ENCODE assay signal across 18 cellular contexts in genomic region chr7:80309971-80310549, GRCh38.
DNase-seq lines count a peak whose midpoint lies in the region; ATAC-seq and TF ChIP-seq lines count a peak whose summit lies in the region.
"Had no signal": no experiment of that assay in that cellular context is flagged by ENCODE, and none has a peak within 500 bp of the region (broad histone marks: within the 10 kb centered on the region; RNA-seq: fewer than 3 reads in every experiment).

No MANE protein-coding gene starts in this region.

- H3K27me3 ChIP-seq in A673 (replicated peaks; ENCODE audit: insufficient read depth, low read depth, low read length, poor library complexity): no peaks in the 10 kb centered on the region
- no peaks in the 10 kb centered on the region for H3K27me3 ChIP-seq in naive thymus-derived CD4-positive, alpha-beta T cell (ENCODE audit: control insufficient read depth in 2 of 2, insufficient read depth in 2 of 2, low read length in 2 of 2)
- H3K27me3 ChIP-seq: BE2C had no signal

- no TSS peak for BruUV-seq in A673 (replicated peaks; lab: Mats Ljungman, UMichigan)

- H3K4me1 ChIP-seq in A673 (ENCODE audit: insufficient read depth, low read length, poor library complexity, severe bottlenecking): peaks cover 3% of the 10 kb centered on the region
- H3K4me1 ChIP-seq in naive thymus-derived CD4-positive, alpha-beta T cell (ENCODE audit: control insufficient read depth in 2 of 2, insufficient read depth in 2 of 2, low read length in 2 of 2): peaks cover 0 to 24% of the 10 kb centered on the region in 2 donors
- H3K4me1 ChIP-seq: BE2C had no signal

- H3K36me3 Mint-ChIP-seq in activated CD8-positive, alpha-beta T cell treated with anti-CD3 and anti-CD28 coated beads for 36 hours (ENCODE audit: low read depth): no peaks in the 10 kb centered on the region
- H3K36me3 Mint-ChIP-seq in activated CD8-positive, alpha-beta T cell treated with anti-CD3 and anti-CD28 coated beads, Interleukin-2, amount 10 ng/mL, durations not matched to agents 7 days and 5 days (ENCODE audit: low read depth): no peaks in the 10 kb centered on the region
- H3K36me3 Mint-ChIP-seq in naive thymus-derived CD4-positive, alpha-beta T cell: peaks cover 0 to 3% (median 0%) of the 10 kb centered on the region in 5 donors
- H3K36me3 Mint-ChIP-seq: CD4-positive, CD25-positive, alpha-beta regulatory T cell had no signal

- intact Hi-C loops in activated CD8-positive, alpha-beta T cell treated with anti-CD3 and anti-CD28 coated beads for 36 hours (cut with micrococcal nuclease): no loop called here
- intact Hi-C loops in A673 (cut with micrococcal nuclease; ENCODE audit: unreplicated experiment): no loop called here
- intact Hi-C loops in naive thymus-derived CD4-positive, alpha-beta T cell (cut with micrococcal nuclease): loop anchor here in 1 of 2 donors (2.0 to 5.0 kb wide), 2 partner anchors 82 to 175 kb away; partner anchors contain the start of gene GNAI1

- POLR2A ChIA-PET in activated CD8-positive, alpha-beta T cell treated with anti-CD3 and anti-CD28 coated beads for 36 hours (lab: Charles Lee): no interaction called here
- POLR2A ChIA-PET in activated CD8-positive, alpha-beta T cell treated with anti-CD3 and anti-CD28 coated beads, Interleukin-2, amount 10 ng/mL, durations not matched to agents 7 days and 5 days (lab: Charles Lee): no interaction called here
- POLR2A ChIA-PET in A673 (lab: Charles Lee; ENCODE audit: low non-redundant PET): no interaction called here
- POLR2A ChIA-PET in naive thymus-derived CD4-positive, alpha-beta T cell (lab: Charles Lee): no interaction called here

- H3K27me3 Mint-ChIP-seq in activated CD8-positive, alpha-beta T cell treated with anti-CD3 and anti-CD28 coated beads for 36 hours: no peaks in the 10 kb centered on the region
- no peaks in the 10 kb centered on the region for H3K27me3 Mint-ChIP-seq in activated CD8-positive, alpha-beta T cell treated with anti-CD3 and anti-CD28 coated beads, Interleukin-2, amount 10 ng/mL, durations not matched to agents 7 days and 5 days (ENCODE audit: low read depth)
- H3K27me3 Mint-ChIP-seq in naive thymus-derived CD4-positive, alpha-beta T cell: no peaks in the 10 kb centered on the region
- H3K27me3 Mint-ChIP-seq: CD4-positive, CD25-positive, alpha-beta regulatory T cell had no signal

- no peak overlapping the region for H3K27ac Mint-ChIP-seq in activated CD8-positive, alpha-beta T cell treated with anti-CD3 and anti-CD28 coated beads for 36 hours
- H3K27ac Mint-ChIP-seq in activated CD8-positive, alpha-beta T cell treated with anti-CD3 and anti-CD28 coated beads, Interleukin-2, amount 10 ng/mL, durations not matched to agents 7 days and 5 days: no peak overlapping the region
- H3K27ac Mint-ChIP-seq in naive thymus-derived CD4-positive, alpha-beta T cell: peak overlapping the region in 8 of 9 donors; percentile 16 to 91 (median 64)
- H3K27ac Mint-ChIP-seq: GM23338 had no signal

- no peaks in the 10 kb centered on the region for H3K36me3 ChIP-seq in A673 (ENCODE audit: insufficient read depth, low read length, poor library complexity, severe bottlenecking)
- H3K36me3 ChIP-seq in naive thymus-derived CD4-positive, alpha-beta T cell (ENCODE audit: control insufficient read depth in 2 of 3, insufficient read depth in 3 of 3, low read length in 3 of 3): no peaks in the 10 kb centered on the region
- H3K36me3 ChIP-seq: BE2C had no signal

- peaks cover 5% of the 10 kb centered on the region for H3K9me3 Mint-ChIP-seq in activated CD8-positive, alpha-beta T cell treated with anti-CD3 and anti-CD28 coated beads for 36 hours
- H3K9me3 Mint-ChIP-seq in activated CD8-positive, alpha-beta T cell treated with anti-CD3 and anti-CD28 coated beads, Interleukin-2, amount 10 ng/mL, durations not matched to agents 7 days and 5 days (ENCODE audit: insufficient read depth): peaks cover 8% of the 10 kb centered on the region
- peaks cover 0 to 4% (median 0%) of the 10 kb centered on the region in 11 donors for H3K9me3 Mint-ChIP-seq in naive thymus-derived CD4-positive, alpha-beta T cell
- H3K9me3 Mint-ChIP-seq: GM23338 had no signal

- H3K4me3 Mint-ChIP-seq in activated CD8-positive, alpha-beta T cell treated with anti-CD3 and anti-CD28 coated beads for 36 hours: no peak overlapping the region
- H3K4me3 Mint-ChIP-seq in activated CD8-positive, alpha-beta T cell treated with anti-CD3 and anti-CD28 coated beads, Interleukin-2, amount 10 ng/mL, durations not matched to agents 7 days and 5 days: no peak overlapping the region
- peak overlapping the region in 7 of 10 donors; percentile 27 to 73 (median 56) for H3K4me3 Mint-ChIP-seq in naive thymus-derived CD4-positive, alpha-beta T cell
- H3K4me3 Mint-ChIP-seq: CD4-positive, CD25-positive, alpha-beta regulatory T cell; GM23338 had no signal

- H3K27ac ChIP-seq in A673 (ENCODE audit: low read depth, low read length, poor library complexity, severe bottlenecking): no peak overlapping the region
- peak overlapping the region; percentile 92 for H3K27ac ChIP-seq in VCaP
- no peak overlapping the region for H3K27ac ChIP-seq in naive thymus-derived CD4-positive, alpha-beta T cell (ENCODE audit: low read depth, low read length)

- TF ChIP-seq CTCF in activated CD8-positive, alpha-beta T cell treated with anti-CD3 and anti-CD28 coated beads for 36 hours (IDR thresholded peaks at IDR 0.05): no peak
- no peak for TF ChIP-seq CTCF in A673 (conservative IDR thresholded peaks at IDR 0.05; ENCODE audit: low read depth, low read length)
- TF ChIP-seq CTCF in VCaP (conservative IDR thresholded peaks at IDR 0.05): no peak

- no peak for ATAC-seq in activated CD8-positive, alpha-beta T cell treated with anti-CD3 and anti-CD28 coated beads for 36 hours
- no peak for ATAC-seq in activated CD8-positive, alpha-beta T cell treated with anti-CD3 and anti-CD28 coated beads, Interleukin-2, amount 10 ng/mL, durations not matched to agents 7 days and 5 days
- ATAC-seq in naive thymus-derived CD4-positive, alpha-beta T cell: peak; percentile 54
- ATAC-seq: GM12878, GM23338 had no signal

- no peak overlapping the region for H3K4me3 ChIP-seq in A673 (ENCODE audit: low read depth, low read length, poor library complexity, severe bottlenecking)
- H3K4me3 ChIP-seq in naive thymus-derived CD4-positive, alpha-beta T cell (ENCODE audit: low read length): no peak overlapping the region
- H3K4me3 ChIP-seq: GM12878, GM23338 had no signal

- H3K9me3 ChIP-seq in A673 (ENCODE audit: low read depth, low read length, poor library complexity, severe bottlenecking): no peaks in the 10 kb centered on the region
- no peaks in the 10 kb centered on the region for H3K9me3 ChIP-seq in naive thymus-derived CD4-positive, alpha-beta T cell (ENCODE audit: control insufficient read depth in 2 of 3, low read length in 3 of 3)
- H3K9me3 ChIP-seq: BE2C had no signal

- CTCF ChIA-PET in activated CD8-positive, alpha-beta T cell treated with anti-CD3 and anti-CD28 coated beads for 36 hours (lab: Charles Lee): no interaction called here
- CTCF ChIA-PET in activated CD8-positive, alpha-beta T cell treated with anti-CD3 and anti-CD28 coated beads, Interleukin-2, amount 10 ng/mL, durations not matched to agents 7 days and 5 days (lab: Charles Lee): no interaction called here
- CTCF ChIA-PET in A673 (lab: Charles Lee): no interaction called here
- CTCF ChIA-PET in naive thymus-derived CD4-positive, alpha-beta T cell (lab: Charles Lee): interaction anchor here (0.6 kb wide), 1 partner anchor 194 kb away, joined by 3 read pairs; no protein-coding TSS in a partner anchor

- peaks cover 11% of the 10 kb centered on the region for H3K4me1 Mint-ChIP-seq in activated CD8-positive, alpha-beta T cell treated with anti-CD3 and anti-CD28 coated beads for 36 hours (ENCODE audit: low read depth)
- peaks cover 6% of the 10 kb centered on the region for H3K4me1 Mint-ChIP-seq in activated CD8-positive, alpha-beta T cell treated with anti-CD3 and anti-CD28 coated beads, Interleukin-2, amount 10 ng/mL, durations not matched to agents 7 days and 5 days (ENCODE audit: low read depth)
- H3K4me1 Mint-ChIP-seq in naive thymus-derived CD4-positive, alpha-beta T cell: peaks cover 0 to 48% (median 32%) of the 10 kb centered on the region in 7 donors

- peak; percentile 53 for DNase-seq in activated CD8-positive, alpha-beta T cell treated with anti-CD3 and anti-CD28 coated beads for 36 hours
- DNase-seq in activated CD8-positive, alpha-beta T cell treated with anti-CD3 and anti-CD28 coated beads, Interleukin-2, amount 10 ng/mL, durations not matched to agents 7 days and 5 days: no peak
- peak; percentile 11 for DNase-seq in A673 (ENCODE audit: low spot score)
- peak in 6 of 9 donors; percentile 19 to 43 (median 28) for DNase-seq in naive thymus-derived CD4-positive, alpha-beta T cell
- DNase-seq in SW 1271 (lab: John Stamatoyannopoulos, UW): no peak
- no peak for DNase-seq in NCI-H187 treated with DMSO at 0.1 percent for 48 hours (lab: John Stamatoyannopoulos, UW)
- DNase-seq: BE2C; CD4-positive, CD25-positive, alpha-beta regulatory T cell; HCEC 1CT; NCI-H1105 treated with DMSO at 0.1 percent for 48 hours; NCI-H1694 treated with DMSO at 0.1 percent for 48 hours; NCI-H2227 treated with DMSO at 0.1 percent for 48 hours; NCI-H510A treated with DMSO at 0.1 percent for 48 hours; NCI-H774; SHP77 had no signal

Comparison
In these comparisons a context has a peak if more than half of its experiments do, and no peak if none do; other contexts are left out.
1. DNase-seq: peak in activated CD8-positive, alpha-beta T cell treated with anti-CD3 and anti-CD28 coated beads for 36 hours (single experiment), A673 (single experiment) and naive thymus-derived CD4-positive, alpha-beta T cell (6 of 9); none in activated CD8-positive, alpha-beta T cell treated with anti-CD3 and anti-CD28 coated beads, Interleukin-2, amount 10 ng/mL, durations not matched to agents 7 days and 5 days (single experiment), SW 1271 (0 of 2) and NCI-H187 treated with DMSO at 0.1 percent for 48 hours (single experiment).
2. H3K27ac Mint-ChIP-seq: peak in naive thymus-derived CD4-positive, alpha-beta T cell (8 of 9); none in activated CD8-positive, alpha-beta T cell treated with anti-CD3 and anti-CD28 coated beads for 36 hours (single experiment) and activated CD8-positive, alpha-beta T cell treated with anti-CD3 and anti-CD28 coated beads, Interleukin-2, amount 10 ng/mL, durations not matched to agents 7 days and 5 days (single experiment).
3. H3K4me3 Mint-ChIP-seq: peak in naive thymus-derived CD4-positive, alpha-beta T cell (7 of 10); none in activated CD8-positive, alpha-beta T cell treated with anti-CD3 and anti-CD28 coated beads for 36 hours (single experiment) and activated CD8-positive, alpha-beta T cell treated with anti-CD3 and anti-CD28 coated beads, Interleukin-2, amount 10 ng/mL, durations not matched to agents 7 days and 5 days (single experiment).